ENCODE assay signal across 12 cellular contexts in the genomic region with DNA sequence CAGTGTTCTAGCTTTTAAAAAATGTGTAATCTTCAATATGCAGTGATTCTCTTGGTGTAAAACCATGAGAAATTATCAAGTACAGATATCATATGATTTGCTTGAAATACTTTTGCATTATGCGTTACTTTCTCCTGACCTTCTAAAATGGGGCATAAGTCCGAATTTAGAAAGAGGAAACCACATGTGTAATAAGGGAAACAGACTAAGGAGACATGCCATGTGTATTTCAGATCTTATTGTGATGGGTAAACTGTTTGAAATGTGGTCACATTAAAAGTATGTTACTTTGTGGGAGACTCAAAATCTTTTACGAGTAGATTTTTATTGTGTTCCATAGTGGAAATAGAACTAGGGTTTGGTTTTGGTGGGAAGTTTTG.
DNase-seq lines count a peak whose midpoint lies in the region; ATAC-seq and TF ChIP-seq lines count a peak whose summit lies in the region.
"Had no signal": no experiment of that assay in that cellular context is flagged by ENCODE, and none has a peak within 500 bp of the region (broad histone marks: within the 10 kb centered on the region; RNA-seq: fewer than 3 reads in every experiment).

No MANE protein-coding gene starts in this region.

- no peaks in the 10 kb centered on the region for H4K20me1 ChIP-seq in fibroblast of lung (ENCODE audit: control insufficient read depth, extremely low read depth, insufficient read depth, low read length)

- DNase-seq in CD1c-positive myeloid dendritic cell (ENCODE audit: extremely low spot score) = peak; percentile 37
- peak; percentile 44 for DNase-seq in SKM-1 (lab: John Stamatoyannopoulos, UW; ENCODE audit: unreplicated experiment)
- no peak for DNase-seq in fibroblast of lung (ENCODE audit: low read depth in 2 of 2)
- DNase-seq in psoas muscle = no peak
- no peak for DNase-seq in inferior parietal cortex (ENCODE audit: extremely low spot score)
- DNase-seq in NCI-H748 (lab: John Stamatoyannopoulos, UW; ENCODE audit: unreplicated experiment) = no peak
- DNase-seq in germinal center (ENCODE audit: low spot score) = no peak
- no peak for DNase-seq in DMS 273 (lab: John Stamatoyannopoulos, UW; ENCODE audit: unreplicated experiment)
- DNase-seq: DND-41, MM.1S, T-helper 9 cell had no signal

- H3K4me2 ChIP-seq in fibroblast of lung (ENCODE audit: extremely low read depth, insufficient read depth, low read length) = peak overlapping the region; percentile 95

- TF ChIP-seq CTCF in fibroblast of lung (conservative IDR thresholded peaks at IDR 0.05 in 1 of 2, IDR thresholded peaks at IDR 0.05 in 1 of 2; ENCODE audit: low read depth in 1 of 2, low read length in 2 of 2) = no peak
- no peak for TF ChIP-seq CTCF in psoas muscle (IDR thresholded peaks at IDR 0.05)

- H3K4me3 ChIP-seq in fibroblast of lung (replicated peaks in 1 of 4; ENCODE audit: control extremely low read depth in 1 of 4, insufficient read depth in 1 of 4, low read depth in 3 of 4, low read length in 4 of 4) (peak overlapping the region; percentile 40 to 56 (median 50)), psoas muscle (peak overlapping the region; percentile 55)

- 28 to 50% (median 30%) methylated on average over 3 of the region's 3 CpGs for WGBS in psoas muscle, 3 donors

- no peaks in the 10 kb centered on the region for H3K79me2 ChIP-seq in fibroblast of lung (ENCODE audit: control insufficient read depth, insufficient read depth, low read length)

- ATAC-seq in psoas muscle = no peak
- ATAC-seq: activated naive CD4-positive, alpha-beta T cell treated with anti-CD3 and anti-CD28 coated beads, Interleukin-2, amount 50 U/mL, for 72 hours had no signal

- H3K4me1 ChIP-seq in fibroblast of lung (ENCODE audit: control insufficient read depth, extremely low read depth, insufficient read depth, low read length) = peaks cover 10% of the 10 kb centered on the region
- peaks cover 51% of the 10 kb centered on the region for H3K4me1 ChIP-seq in psoas muscle

- H3K36me3 ChIP-seq in fibroblast of lung (ENCODE audit: control insufficient read depth, insufficient read depth, low read length) (no peaks in the 10 kb centered on the region), psoas muscle (ENCODE audit: insufficient read depth in 1 of 2, low read depth in 1 of 2) (no peaks in the 10 kb centered on the region)

- H3K27ac ChIP-seq in fibroblast of lung (ENCODE audit: insufficient read depth, low read length) (no peak overlapping the region), psoas muscle (peak overlapping the region; percentile 71)

- no peak overlapping the region for H3K9ac ChIP-seq in fibroblast of lung (ENCODE audit: insufficient read depth, low read length)

- H3K9me3 ChIP-seq in fibroblast of lung (ENCODE audit: control insufficient read depth, insufficient read depth, low read depth, low read length) (no peaks in the 10 kb centered on the region), psoas muscle (no peaks in the 10 kb centered on the region)

- H2AFZ ChIP-seq in fibroblast of lung (ENCODE audit: low read length) = peak overlapping the region; percentile 14

- H3K27me3 ChIP-seq in fibroblast of lung (ENCODE audit: control insufficient read depth, insufficient read depth, low read length) = no peaks in the 10 kb centered on the region
- H3K27me3 ChIP-seq in psoas muscle (ENCODE audit: insufficient read depth in 3 of 3, low read length in 2 of 3) = no peaks in the 10 kb centered on the region

- intact Hi-C loops in psoas muscle (cut with DNase I) = no loop called here

Comparison
In these comparisons a context has a peak if more than half of its experiments do, and no peak if none do; other contexts are left out.
1. DNase-seq: peak in CD1c-positive myeloid dendritic cell (single experiment) and SKM-1 (single experiment); none in fibroblast of lung (0 of 2), psoas muscle (0 of 2), inferior parietal cortex (single experiment), NCI-H748 (single experiment), germinal center (single experiment) and DMS 273 (single experiment).